In genomic region chr4:13601060-13601459, GRCh38 we compare ENCODE assay signal across 9 cellular contexts. TPM values are rescaled to one million over a fixed set of nuclear protein-coding genes. Genes with fewer than 3 reads are reported as not detected.
A peak's percentile ranks its signal among the peaks of the same experiment; 100 is the strongest.
DNase-seq lines count a peak whose midpoint lies in the region; ATAC-seq and TF ChIP-seq lines count a peak whose summit lies in the region.
"Had no signal": no experiment of that assay in that cellular context is flagged by ENCODE, and none has a peak within 500 bp of the region (broad histone marks: within the 10 kb centered on the region; RNA-seq: fewer than 3 reads in every experiment).

No MANE protein-coding gene starts in this region.

- H3K9me3 ChIP-seq in adrenal gland (replicated peaks in 1 of 3) = no peaks in the 10 kb centered on the region

- H3K4me1 ChIP-seq in adrenal gland (replicated peaks in 1 of 2) = peaks cover 0 to 7% of the 10 kb centered on the region in 2 donors

- in situ Hi-C loops in brain microvascular endothelial cell (cut with HindIII; ENCODE audit: low pct_ligation_motif_present, low sequenced_read_pairs) = no loop called here

- H3K27me3 ChIP-seq in brain microvascular endothelial cell (replicated peaks) (no peaks in the 10 kb centered on the region), adrenal gland (no peaks in the 10 kb centered on the region)

- H3K4me3 ChIP-seq in brain microvascular endothelial cell (ENCODE audit: low read depth, low read length) (no peak overlapping the region), adrenal gland (no peak overlapping the region)

- intact Hi-C loops in activated B cell treated with CpG ODN at 0.5 μM for 24 hours (cut with micrococcal nuclease) = loop anchor here (1.0 to 5.0 kb wide), 4 partner anchors 10 to 526 kb away; partner anchors contain the start of gene BOD1L1
- intact Hi-C loops in adrenal gland (cut with DNase I) = no loop called here

- no peaks in the 10 kb centered on the region for H3K27me3 Mint-ChIP-seq in activated B cell treated with CpG ODN at 0.5 μM for 24 hours

- peaks cover 34% of the 10 kb centered on the region for H3K4me1 Mint-ChIP-seq in activated B cell treated with CpG ODN at 0.5 μM for 24 hours

- POLR2A ChIA-PET in activated B cell treated with CpG ODN at 0.5 μM for 24 hours (lab: Charles Lee) = interaction anchor here (1.1 to 2.6 kb wide), 5 partner anchors 10 to 1402 kb away, joined by 3 to 11 read pairs (median 6); partner anchors contain the start of genes BOD1L1 and CPEB2

- H3K36me3 ChIP-seq in brain microvascular endothelial cell (replicated peaks) = peaks cover 58% of the 10 kb centered on the region
- H3K36me3 ChIP-seq in adrenal gland (replicated peaks in 1 of 2) = peaks cover 0 to 45% of the 10 kb centered on the region in 2 donors

- TF ChIP-seq CTCF in activated B cell treated with CpG ODN at 0.5 μM for 24 hours (IDR thresholded peaks at IDR 0.05) (no peak), brain microvascular endothelial cell (IDR thresholded peaks at IDR 0.05; ENCODE audit: low read depth, low read length, missing control alignments) (no peak), adrenal gland (IDR thresholded peaks at IDR 0.05) (no peak)

- H3K27ac ChIP-seq in brain microvascular endothelial cell (no peak overlapping the region), adrenal gland (no peak overlapping the region)

- no peak for TF ChIP-seq POLR2A in adrenal gland (IDR thresholded peaks at IDR 0.05)

- peak overlapping the region; percentile 76 for H3K27ac Mint-ChIP-seq in activated B cell treated with CpG ODN at 0.5 μM for 24 hours

- CTCF ChIA-PET in activated B cell treated with CpG ODN at 0.5 μM for 24 hours (lab: Charles Lee) = interaction anchor here (1.0 kb wide), 1 partner anchor 53 kb away, joined by 4 read pairs; no protein-coding TSS in a partner anchor

- H3K9me3 Mint-ChIP-seq in activated B cell treated with CpG ODN at 0.5 μM for 24 hours = no peaks in the 10 kb centered on the region

- ATAC-seq in GM18499 (IDR thresholded peaks at IDR 0.05; ENCODE audit: insufficient read depth, unreplicated experiment) = peak; percentile 66
- peak; percentile 69 for ATAC-seq in GM21381 (IDR thresholded peaks at IDR 0.05; ENCODE audit: unreplicated experiment)
- ATAC-seq in HG03342 (IDR thresholded peaks at IDR 0.05; ENCODE audit: unreplicated experiment) = peak; percentile 74
- peak; percentile 96 for ATAC-seq in activated B cell treated with CpG ODN at 0.5 μM for 24 hours (ENCODE audit: low read depth)

- WGBS in adrenal gland, 4 donors = 84 to 89% (median 88%) methylated on average over 3 of the region's 3 CpGs

- DNase-seq in activated B cell treated with CpG ODN at 0.5 μM for 24 hours = no peak
- no peak for DNase-seq in brain microvascular endothelial cell
- no peak for DNase-seq in ecto neural progenitor cell (ENCODE audit: low spot score)
- no peak for DNase-seq in adrenal gland
- no peak for DNase-seq in NCI-H2029 (lab: John Stamatoyannopoulos, UW)
- DNase-seq: NCI-H1694 treated with DMSO at 0.1 percent for 48 hours had no signal

- peaks cover 73% of the 10 kb centered on the region for H3K36me3 Mint-ChIP-seq in activated B cell treated with CpG ODN at 0.5 μM for 24 hours (ENCODE audit: low read depth)

- peak overlapping the region; percentile 48 for H3K4me3 Mint-ChIP-seq in activated B cell treated with CpG ODN at 0.5 μM for 24 hours

RNA-seq across cellular contexts. Expression of gene BOD1L1, which starts 26.5 kb away (rescaled TPM):
- 77.1 and 79.3 TPM in 2 replicates for total RNA-seq in activated B cell treated with CpG ODN at 0.5 μM for 24 hours
- total RNA-seq in adrenal gland = 10 to 100 TPM; 16.4 to 31.0 (median 21.4) TPM
- 10 to 100 TPM in 2 of 3 donors, 1 to 10 TPM in 1; 7.4 to 20.0 (median 13.5) TPM for polyA plus RNA-seq in adrenal gland

RNA-seq across cellular contexts. Expression of gene NKX3-2, which starts 56.8 kb away (rescaled TPM):
- total RNA-seq in activated B cell treated with CpG ODN at 0.5 μM for 24 hours (not detected in 2 replicates), adrenal gland (under 1 TPM in 5 of 8 donors, not detected in 3; 0.07 to 0.50 (median 0.32) TPM)
- polyA plus RNA-seq in adrenal gland = under 1 TPM in 1 of 3 donors, not detected in 2; 0.13 TPM
